In genomic region chr2:84491741-84492140, GRCh38 we compare ENCODE assay signal across 1 cellular context.
TF ChIP-seq lines count a peak whose summit lies in the region.

No MANE protein-coding gene starts in this region.

TF ChIP-seq in IMR-90, 13 proteins besides CTCF, POLR2A, EP300 and RAD21:
- no peak for TF ChIP-seq SMC3 (IDR thresholded peaks at IDR 0.05; ENCODE audit: low read depth, low read length)
- no peak for TF ChIP-seq FOS (IDR thresholded peaks at IDR 0.05; ENCODE audit: low read depth, low read length)
- TF ChIP-seq RCOR1 (IDR thresholded peaks at IDR 0.05; ENCODE audit: insufficient replicate concordance, low read length): no peak
- TF ChIP-seq MXI1 (IDR thresholded peaks at IDR 0.05; ENCODE audit: borderline replicate concordance, low read depth, low read length): no peak
- TF ChIP-seq MAFK (IDR thresholded peaks at IDR 0.05; ENCODE audit: low read depth, low read length): no peak
- TF ChIP-seq BHLHE40 (IDR thresholded peaks at IDR 0.05; ENCODE audit: low read depth, low read length): no peak
- no peak for TF ChIP-seq RFX5 (IDR thresholded peaks at IDR 0.05; ENCODE audit: low read depth, low read length)
